8 cellular contexts compared by ENCODE assay signal in genomic region chr5:144170276-144171024, GRCh38. TPM values are rescaled to one million over a fixed set of nuclear protein-coding genes. Genes with fewer than 3 reads are reported as not detected.
DNase-seq lines count a peak whose midpoint lies in the region; ATAC-seq and TF ChIP-seq lines count a peak whose summit lies in the region.

TSS of gene KCTD16 (plus strand) at chr5:144170873.
TSS of gene YIPF5 (minus strand) at chr5:144170659. CDS start at chr5:144169955, 704 bp downstream.

- peak; percentile 100 for ATAC-seq in GM21737 (IDR thresholded peaks at IDR 0.05; ENCODE audit: unreplicated experiment)

- peak within 1 kb of the TSS; percentile 70 to 81 (median 77) for H3K27ac ChIP-seq in esophagus muscularis mucosa (replicated peaks in 1 of 4)
- peak within 1 kb of the TSS; percentile 83 for H3K27ac ChIP-seq in muscle layer of colon (ENCODE audit: low read depth, low read length)

- peak in 1 of 3 experiments; percentile 9 for TF ChIP-seq CTCF in esophagus muscularis mucosa (IDR thresholded peaks at IDR 0.05)

- H3K27me3 ChIP-seq in esophagus muscularis mucosa (no peaks in the 10 kb centered on the region), muscle layer of colon (ENCODE audit: control insufficient read depth in 1 of 2, insufficient read depth in 2 of 2, low read length in 2 of 2) (peaks cover 0 to 8% of the 10 kb centered on the region in 2 donors)

- no peak for TF ChIP-seq EP300 in esophagus muscularis mucosa (IDR thresholded peaks at IDR 0.05)

- intact Hi-C loops in esophagus muscularis mucosa (cut with DNase I): no loop called here

- DNase-seq in DMS79 (lab: John Stamatoyannopoulos, UW): peak; percentile 87
- DNase-seq in KG1 (lab: John Stamatoyannopoulos, UW): peak; percentile 49
- peak; percentile 97 for DNase-seq in activated T-cell treated with anti-CD3 and anti-CD28 coated beads, Interleukin-2, amount 50 U/mL, for 48 hours
- DNase-seq in esophagus muscularis mucosa (ENCODE audit: extremely low spot score): peak; percentile 97
- DNase-seq in stimulated activated CD8-positive, alpha-beta memory T cell treated with anti-CD3 and anti-CD28 coated beads, Interleukin-7, amount 100 ng/mL, for 1 hour (ENCODE audit: low read depth in 2 of 2): peak; percentile 92 to 95

- H3K9ac ChIP-seq in muscle layer of colon (ENCODE audit: low read length): peak within 1 kb of the TSS; percentile 63

- 0% methylated on average over 36 of the region's 39 CpGs for WGBS in esophagus muscularis mucosa

- H3K9me3 ChIP-seq in esophagus muscularis mucosa (no peaks in the 10 kb centered on the region), muscle layer of colon (ENCODE audit: low read length) (no peaks in the 10 kb centered on the region)

- no peak for TF ChIP-seq POLR2A in esophagus muscularis mucosa (IDR thresholded peaks at IDR 0.05; ENCODE audit: low read depth)

- peak within 1 kb of the TSS; percentile 73 to 91 (median 78) for H3K4me3 ChIP-seq in esophagus muscularis mucosa
- H3K4me3 ChIP-seq in muscle layer of colon (ENCODE audit: low read depth in 1 of 2, low read length in 2 of 2): peak within 1 kb of the TSS; percentile 82

- peaks cover 0 to 23% (median 2%) of the 10 kb centered on the region in 4 donors for H3K36me3 ChIP-seq in esophagus muscularis mucosa
- peaks cover 7% of the 10 kb centered on the region for H3K36me3 ChIP-seq in muscle layer of colon (ENCODE audit: insufficient read depth, low read length)

- H3K4me1 ChIP-seq in esophagus muscularis mucosa: peaks cover 15 to 32% (median 22%) of the 10 kb centered on the region in 4 donors
- H3K4me1 ChIP-seq in muscle layer of colon (ENCODE audit: insufficient read depth, low read length): peaks cover 20% of the 10 kb centered on the region

TF ChIP-seq in PFSK-1, 5 proteins besides CTCF, POLR2A, EP300 and RAD21:
- 0 out of 2 replicates have a peak, but pooled peaks have one; percentile 9 for TF ChIP-seq SIN3A (IDR thresholded peaks at IDR 0.05; ENCODE audit: borderline replicate concordance, insufficient read depth, low read length)
- TF ChIP-seq FOXP2 (optimal IDR thresholded peaks at IDR 0.05; ENCODE audit: borderline replicate concordance, extremely low read depth, extremely low read length, insufficient read depth): no peak
- no peak for TF ChIP-seq REST (IDR thresholded peaks at IDR 0.05; ENCODE audit: insufficient read depth in 1 of 2, low read depth in 2 of 2, low read length in 2 of 2)
- TF ChIP-seq TAF1 (IDR thresholded peaks at IDR 0.05; ENCODE audit: borderline replicate concordance, insufficient read depth, low read length): 0 out of 2 replicates have a peak, but pooled peaks have one; percentile 45
- peak; percentile 89 for TF ChIP-seq POLR2AphosphoS5 (IDR thresholded peaks at IDR 0.05; ENCODE audit: low read depth, low read length)
TF ChIP-seq in PFSK-1: peak in this region for 3.

RNA-seq across cellular contexts. Expression of gene KCTD16, which starts in this region (rescaled TPM):
- not detected for polyA plus RNA-seq in PFSK-1 (2012; ENCODE audit: insufficient read length, low read depth)
- under 1 TPM in 3 of 4 donors, not detected in 1; under 0.01 to 0.11 (median under 0.01) TPM for total RNA-seq in esophagus muscularis mucosa

RNA-seq across cellular contexts. Expression of gene YIPF5, which starts in this region (rescaled TPM):
- 23.3 TPM for polyA plus RNA-seq in PFSK-1 (2012; ENCODE audit: insufficient read length, low read depth)
- 10 to 100 TPM; 24.9 to 31.1 (median 28.5) TPM for total RNA-seq in esophagus muscularis mucosa

Comparison
In these comparisons a context has a peak if more than half of its experiments do, and no peak if none do; other contexts are left out.
1. Peak in every context shown above with its lines: DNase-seq, ATAC-seq, H3K4me3 ChIP-seq and H3K27ac ChIP-seq.